ENCODE assay signal across 11 cellular contexts in the genomic region with DNA sequence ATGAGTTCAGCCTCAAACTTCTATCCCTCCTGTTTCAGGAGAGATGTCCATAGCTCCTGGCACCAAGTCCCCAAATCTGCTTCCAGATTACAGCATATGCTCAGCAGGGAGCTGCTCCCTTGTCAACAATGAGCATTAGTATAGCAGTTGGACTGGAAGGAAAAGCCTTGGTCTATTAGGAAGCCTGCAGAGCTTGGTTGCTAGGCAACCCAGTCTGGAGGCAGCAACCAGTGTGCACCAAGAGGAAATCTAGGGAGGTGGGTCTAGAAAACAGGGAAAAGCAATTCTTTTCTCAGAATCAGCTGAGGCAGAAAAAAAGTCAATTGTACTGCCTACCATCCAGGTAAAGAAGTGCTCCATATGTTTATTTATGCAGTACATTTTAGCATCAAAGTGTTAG.
DNase-seq lines count a peak whose midpoint lies in the region; ATAC-seq and TF ChIP-seq lines count a peak whose summit lies in the region.
"Had no signal": no experiment of that assay in that cellular context is flagged by ENCODE, and none has a peak within 500 bp of the region (broad histone marks: within the 10 kb centered on the region; RNA-seq: fewer than 3 reads in every experiment).

No MANE protein-coding gene starts in this region.

- no peaks in the 10 kb centered on the region for H3K27me3 ChIP-seq in thoracic aorta (replicated peaks; ENCODE audit: insufficient read depth)
- H3K27me3 ChIP-seq: cardiac muscle cell had no signal

- peak; percentile 52 for ATAC-seq in Right ventricle myocardium superior (ENCODE audit: poor library complexity)
- ATAC-seq in left cardiac atrium: no peak
- no peak for ATAC-seq in thoracic aorta (ENCODE audit: insufficient number of reproducible peaks, low FRiP score, low read depth)
- no peak for ATAC-seq in stimulated activated effector memory CD8-positive, alpha-beta T cell treated with anti-CD3 and anti-CD28 coated beads, Interleukin-12 subunit alpha, Interleukin-12 subunit beta, amount 100 ng/mL, for 72 hours

- no peaks in the 10 kb centered on the region for H3K36me3 ChIP-seq in thoracic aorta
- H3K36me3 ChIP-seq: cardiac muscle cell had no signal

- H3K27ac Mint-ChIP-seq in stimulated activated effector memory CD8-positive, alpha-beta T cell treated with anti-CD3 and anti-CD28 coated beads, Interleukin-12 subunit alpha, Interleukin-12 subunit beta, amount 100 ng/mL, for 72 hours: no peak overlapping the region
- H3K27ac Mint-ChIP-seq: activated B cell treated with CpG ODN at 0.5 μM for 24 hours; activated T-cell treated with anti-CD3 and anti-CD28 coated beads, Interleukin-2, amount 50 U/mL, for 24 hours had no signal

- intact Hi-C loops in Right ventricle myocardium superior (cut with DNase I): no loop called here
- intact Hi-C loops in left cardiac atrium (cut with DNase I): no loop called here

- no peak overlapping the region for H3K4me3 ChIP-seq in thoracic aorta
- H3K4me3 ChIP-seq: cardiac muscle cell had no signal

- no peak overlapping the region for H3K4me3 Mint-ChIP-seq in stimulated activated effector memory CD8-positive, alpha-beta T cell treated with anti-CD3 and anti-CD28 coated beads, Interleukin-12 subunit alpha, Interleukin-12 subunit beta, amount 100 ng/mL, for 72 hours
- H3K4me3 Mint-ChIP-seq: activated B cell treated with CpG ODN at 0.5 μM for 24 hours; activated T-cell treated with anti-CD3 and anti-CD28 coated beads, Interleukin-2, amount 50 U/mL, for 24 hours had no signal

- no peaks in the 10 kb centered on the region for H3K9me3 ChIP-seq in thoracic aorta

- H3K4me1 Mint-ChIP-seq in stimulated activated effector memory CD8-positive, alpha-beta T cell treated with anti-CD3 and anti-CD28 coated beads, Interleukin-12 subunit alpha, Interleukin-12 subunit beta, amount 100 ng/mL, for 72 hours: no peaks in the 10 kb centered on the region
- H3K4me1 Mint-ChIP-seq: activated B cell treated with CpG ODN at 0.5 μM for 24 hours had no signal

- peaks cover 6% of the 10 kb centered on the region for H3K9me3 Mint-ChIP-seq in stimulated activated effector memory CD8-positive, alpha-beta T cell treated with anti-CD3 and anti-CD28 coated beads, Interleukin-12 subunit alpha, Interleukin-12 subunit beta, amount 100 ng/mL, for 72 hours
- H3K9me3 Mint-ChIP-seq: activated B cell treated with CpG ODN at 0.5 μM for 24 hours; activated T-cell treated with anti-CD3 and anti-CD28 coated beads, Interleukin-2, amount 50 U/mL, for 24 hours had no signal

- no peaks in the 10 kb centered on the region for H3K36me3 Mint-ChIP-seq in stimulated activated effector memory CD8-positive, alpha-beta T cell treated with anti-CD3 and anti-CD28 coated beads, Interleukin-12 subunit alpha, Interleukin-12 subunit beta, amount 100 ng/mL, for 72 hours

- TF ChIP-seq CTCF in thoracic aorta (IDR thresholded peaks at IDR 0.05): no peak

- peaks cover 26 to 80% of the 10 kb centered on the region in 2 donors for H3K4me1 ChIP-seq in thoracic aorta (ENCODE audit: control insufficient read depth in 1 of 2, low read depth in 2 of 2)

- peak overlapping the region; percentile 86 to 88 for H3K27ac ChIP-seq in thoracic aorta
- H3K27ac ChIP-seq: cardiac muscle cell had no signal

- DNase-seq in Right ventricle myocardium superior (no peak), left cardiac atrium (no peak), NCI-H748 (lab: John Stamatoyannopoulos, UW; ENCODE audit: unreplicated experiment) (peak; percentile 95), iPS-NIHi11 (ENCODE audit: low spot score) (peak; percentile 28), thoracic aorta (ENCODE audit: low spot score) (no peak), KG1 (lab: John Stamatoyannopoulos, UW) (no peak)
- DNase-seq in stimulated activated effector memory CD8-positive, alpha-beta T cell treated with anti-CD3 and anti-CD28 coated beads, Interleukin-12 subunit alpha, Interleukin-12 subunit beta, amount 100 ng/mL, for 72 hours (ENCODE audit: low spot score in 2 of 2): no peak
- no peak for DNase-seq in central memory CD4-positive, alpha-beta T cell
- DNase-seq: activated B cell treated with CpG ODN at 0.5 μM for 24 hours; activated T-cell treated with anti-CD3 and anti-CD28 coated beads, Interleukin-2, amount 50 U/mL, for 24 hours had no signal

Comparison
In these comparisons a context has a peak if more than half of its experiments do, and no peak if none do; other contexts are left out.
1. DNase-seq: peak in NCI-H748 (single experiment) and iPS-NIHi11 (single experiment); none in Right ventricle myocardium superior (single experiment), left cardiac atrium (single experiment), thoracic aorta (single experiment), stimulated activated effector memory CD8-positive, alpha-beta T cell treated with anti-CD3 and anti-CD28 coated beads, Interleukin-12 subunit alpha, Interleukin-12 subunit beta, amount 100 ng/mL, for 72 hours (0 of 2), central memory CD4-positive, alpha-beta T cell (single experiment) and KG1 (single experiment).